ENCODE assay signal across 14 cellular contexts in genomic region chr4:115678425-115678941, GRCh38.
DNase-seq lines count a peak whose midpoint lies in the region; ATAC-seq, FAIRE-seq and TF ChIP-seq lines count a peak whose summit lies in the region.
"Had no signal": no experiment of that assay in that cellular context is flagged by ENCODE, and none has a peak within 500 bp of the region (broad histone marks: within the 10 kb centered on the region; RNA-seq: fewer than 3 reads in every experiment).

No MANE protein-coding gene starts in this region.

- no peak overlapping the region for H3K4me2 ChIP-seq in HepG2 (ENCODE audit: low read depth, low read length)
- H3K4me2 ChIP-seq: BLaER1 treated with 17β-estradiol and CSF1 and Interleukin-3, amounts not matched to agents 10 nM and 100 nM had no signal

- in situ Hi-C loops in HepG2 (cut with HindIII; ENCODE audit: extremely low pct_ligation_motif_present, low pct_unique_long_range_greater_than_20kb), result no loop called here

- no peaks in the 10 kb centered on the region for H3K36me3 ChIP-seq in right atrium auricular region
- no peaks in the 10 kb centered on the region for H3K36me3 ChIP-seq in HepG2 (replicated peaks in 1 of 2; ENCODE audit: control insufficient read depth in 1 of 2, insufficient read depth in 2 of 2, low read length in 2 of 2)
- H3K36me3 ChIP-seq: BLaER1 treated with 17β-estradiol and CSF1 and Interleukin-3, amounts not matched to agents 10 nM and 100 nM had no signal

- BruUV-seq in HepG2 (replicated peaks; lab: Mats Ljungman, UMichigan), result no TSS peak

- ATAC-seq in right cardiac atrium (peak in 1 of 2 donors; percentile 31), HepG2 (peak; percentile 52), HG03196 (IDR thresholded peaks at IDR 0.05; ENCODE audit: unreplicated experiment) (no peak), GM18511 (IDR thresholded peaks at IDR 0.05; ENCODE audit: unreplicated experiment) (no peak), HG03565 (IDR thresholded peaks at IDR 0.05; ENCODE audit: unreplicated experiment) (no peak)
- peak; percentile 49 for ATAC-seq in stimulated activated naive CD8-positive, alpha-beta T cell treated with anti-CD3 and anti-CD28 coated beads, Interleukin-15, Interleukin-2, amounts not matched to agents 100 U/mL and 50 U/mL, for 24 hours

- no peak overlapping the region for H3K9ac ChIP-seq in HepG2 (ENCODE audit: insufficient read depth, low read depth, low read length)
- H3K9ac ChIP-seq: BLaER1 treated with 17β-estradiol and CSF1 and Interleukin-3, amounts not matched to agents 10 nM and 100 nM had no signal

- no peak for TF ChIP-seq RAD21 in HepG2 (CRISPR knock-in tag; IDR thresholded peaks at IDR 0.05)

- DNase-seq in right cardiac atrium, result peak in 2 of 3 donors; percentile 32 to 40
- DNase-seq in right atrium auricular region (ENCODE audit: low spot score), result no peak
- no peak for DNase-seq in HepG2 (ENCODE audit: low spot score)
- DNase-seq in stimulated activated naive CD8-positive, alpha-beta T cell treated with anti-CD3 and anti-CD28 coated beads, Interleukin-15, Interleukin-2, amounts not matched to agents 100 U/mL and 50 U/mL, for 24 hours, result no peak
- DNase-seq: H7, NCI-H187 treated with DMSO at 0.1 percent for 48 hours, NCI-H526 treated with DMSO at 0.1 percent for 48 hours, SHP77 treated with DMSO at 0.1 percent for 48 hours had no signal

- no peak for TF ChIP-seq EP300 in HepG2 (IDR thresholded peaks at IDR 0.05; ENCODE audit: low read depth in 2 of 2, low read length in 2 of 2)
- no peak for TF ChIP-seq EP300 in HepG2 (CRISPR knock-in tag; IDR thresholded peaks at IDR 0.05; ENCODE audit: borderline replicate concordance)

- intact Hi-C loops in right cardiac atrium (cut with DNase I) (no loop called here), HepG2 (cut with micrococcal nuclease; ENCODE audit: unreplicated experiment) (no loop called here)

- CTCF ChIA-PET in HepG2 (lab: Yijun Ruan, JAX; ENCODE audit: low intra/inter-chr PET ratio, low total read pairs), result no interaction called here

- no peak overlapping the region for H3K4me3 ChIP-seq in right cardiac atrium (ENCODE audit: low read length)
- H3K4me3 ChIP-seq in right atrium auricular region, result no peak overlapping the region
- H3K4me3 ChIP-seq in HepG2 (replicated peaks in 1 of 3; ENCODE audit: insufficient read depth in 1 of 3, low read depth in 2 of 3, low read length in 3 of 3), result no peak overlapping the region
- H3K4me3 ChIP-seq: BLaER1 treated with 17β-estradiol and CSF1 and Interleukin-3, amounts not matched to agents 10 nM and 100 nM had no signal

- H3K27ac ChIP-seq in right cardiac atrium (ENCODE audit: low read length), result no peak overlapping the region
- no peak overlapping the region for H3K27ac ChIP-seq in right atrium auricular region
- H3K27ac ChIP-seq in HepG2 (ENCODE audit: extremely low read length, insufficient read depth, low read length), result no peak overlapping the region
- H3K27ac ChIP-seq: BLaER1 treated with 17β-estradiol and CSF1 and Interleukin-3, amounts not matched to agents 10 nM and 100 nM had no signal

- no peak overlapping the region for H2AFZ ChIP-seq in HepG2 (ENCODE audit: low read length)

- WGBS in right cardiac atrium, result 91% methylated on average over 47 of the region's 47 CpGs
- WGBS in HepG2 (ENCODE audit: low lambda C conversion rate), result 62% methylated on average over 12 of the region's 47 CpGs

- no peak for TF ChIP-seq POLR2A in HepG2 (IDR thresholded peaks at IDR 0.05; ENCODE audit: insufficient read depth in 1 of 2, low read depth in 2 of 2, low read length in 2 of 2)

- H4K20me1 ChIP-seq in HepG2 (ENCODE audit: insufficient read depth, low read length), result no peaks in the 10 kb centered on the region
- H4K20me1 ChIP-seq: BLaER1 treated with 17β-estradiol and CSF1 and Interleukin-3, amounts not matched to agents 10 nM and 100 nM had no signal

- no peaks in the 10 kb centered on the region for H3K9me3 ChIP-seq in right cardiac atrium (ENCODE audit: control insufficient read depth, low read length)
- H3K9me3 ChIP-seq in right atrium auricular region, result no peaks in the 10 kb centered on the region
- no peaks in the 10 kb centered on the region for H3K9me3 ChIP-seq in HepG2 (ENCODE audit: low read length)

- no peaks in the 10 kb centered on the region for H3K79me2 ChIP-seq in HepG2 (ENCODE audit: insufficient read depth, low read length)

- H3K4me1 ChIP-seq in right cardiac atrium (ENCODE audit: control insufficient read depth, insufficient read depth, low read length) (no peaks in the 10 kb centered on the region), right atrium auricular region (no peaks in the 10 kb centered on the region), HepG2 (ENCODE audit: insufficient read depth, low read length) (no peaks in the 10 kb centered on the region)
- H3K4me1 ChIP-seq: BLaER1 treated with 17β-estradiol and CSF1 and Interleukin-3, amounts not matched to agents 10 nM and 100 nM had no signal

- H3K27me3 ChIP-seq in right cardiac atrium (ENCODE audit: control insufficient read depth, insufficient read depth) (no peaks in the 10 kb centered on the region), right atrium auricular region (no peaks in the 10 kb centered on the region), HepG2 (ENCODE audit: control insufficient read depth in 1 of 2, insufficient read depth in 2 of 2, low read length in 2 of 2) (no peaks in the 10 kb centered on the region)
- H3K27me3 ChIP-seq: BLaER1 treated with 17β-estradiol and CSF1 and Interleukin-3, amounts not matched to agents 10 nM and 100 nM had no signal

- POLR2A ChIA-PET in HepG2 (lab: Yijun Ruan, JAX), result no interaction called here

- no peak for TF ChIP-seq CTCF in right atrium auricular region (IDR thresholded peaks at IDR 0.05)
- no peak for TF ChIP-seq CTCF in HepG2 (CRISPR knock-in tag; IDR thresholded peaks at IDR 0.05)

- no peak for FAIRE-seq in HepG2 (lab: Jason Lieb, UNC)
- FAIRE-seq: A204.1, GM12892 had no signal

TF ChIP-seq in HepG2, 621 proteins besides CTCF, POLR2A, EP300 and RAD21:
- TF ChIP-seq CHCHD3 (CRISPR knock-in tag; IDR thresholded peaks at IDR 0.05) (no peak), ZFP37 (CRISPR knock-in tag; IDR thresholded peaks at IDR 0.05; ENCODE audit: borderline replicate concordance) (no peak)

Comparison
In these comparisons a context has a peak if more than half of its experiments do, and no peak if none do; other contexts are left out.
1. DNase-seq: peak in right cardiac atrium (2 of 3); none in right atrium auricular region (single experiment), HepG2 (single experiment) and stimulated activated naive CD8-positive, alpha-beta T cell treated with anti-CD3 and anti-CD28 coated beads, Interleukin-15, Interleukin-2, amounts not matched to agents 100 U/mL and 50 U/mL, for 24 hours (single experiment).
2. ATAC-seq: peak in HepG2 (single experiment) and stimulated activated naive CD8-positive, alpha-beta T cell treated with anti-CD3 and anti-CD28 coated beads, Interleukin-15, Interleukin-2, amounts not matched to agents 100 U/mL and 50 U/mL, for 24 hours (single experiment); none in HG03196 (single experiment), GM18511 (single experiment) and HG03565 (single experiment).